ENCODE assay signal across 9 cellular contexts in genomic region chr12:128853321-128854197, GRCh38.
DNase-seq lines count a peak whose midpoint lies in the region; TF ChIP-seq lines count a peak whose summit lies in the region.
"Had no signal": no experiment of that assay in that cellular context is flagged by ENCODE, and none has a peak within 500 bp of the region (broad histone marks: within the 10 kb centered on the region; RNA-seq: fewer than 3 reads in every experiment).

GLT1D1 (plus strand) TSS chr12:128853478; CDS start chr12:128853582, 104 bp downstream.

- peaks cover 38% of the 10 kb centered on the region for H3K27me3 Mint-ChIP-seq in stimulated activated naive CD8-positive, alpha-beta T cell treated with anti-CD3 and anti-CD28 coated beads, Interleukin-15, Interleukin-2, amounts not matched to agents 100 ng/mL and 50 ng/mL, for 24 hours

- POLR2A ChIA-PET in RWPE1 (lab: Yijun Ruan, JAX; ENCODE audit: low non-redundant PET) = no interaction called here

- H3K27ac ChIP-seq in RWPE1 = no peak within 1 kb of the TSS

- CTCF ChIA-PET in RWPE1 (lab: Yijun Ruan, JAX) = no interaction called here

- peak; percentile 66 for DNase-seq in NCI-H748 (lab: John Stamatoyannopoulos, UW; ENCODE audit: unreplicated experiment)
- no peak for DNase-seq in NCI-H748 treated with DMSO at 0.1 percent for 48 hours (lab: John Stamatoyannopoulos, UW)
- peak; percentile 56 for DNase-seq in NCI-H69 (lab: John Stamatoyannopoulos, UW)
- DNase-seq in iPS-NIHi11 (ENCODE audit: low spot score) = peak; percentile 63
- DNase-seq in RWPE1 (ENCODE audit: low spot score) = no peak
- no peak for DNase-seq in kidney tubule cell (ENCODE audit: low spot score)
- no peak for DNase-seq in stimulated activated CD4-positive, alpha-beta T cell treated with anti-CD3 and anti-CD28 coated beads, Interleukin-4, amount 100 ng/mL, for 24 hours
- DNase-seq: NCI-H1436 had no signal

- no peaks in the 10 kb centered on the region for H3K9me3 Mint-ChIP-seq in stimulated activated naive CD8-positive, alpha-beta T cell treated with anti-CD3 and anti-CD28 coated beads, Interleukin-15, Interleukin-2, amounts not matched to agents 100 ng/mL and 50 ng/mL, for 24 hours

- peak within 1 kb of the TSS; percentile 51 for H3K4me3 Mint-ChIP-seq in stimulated activated naive CD8-positive, alpha-beta T cell treated with anti-CD3 and anti-CD28 coated beads, Interleukin-15, Interleukin-2, amounts not matched to agents 100 ng/mL and 50 ng/mL, for 24 hours

- no peaks in the 10 kb centered on the region for H3K36me3 Mint-ChIP-seq in stimulated activated naive CD8-positive, alpha-beta T cell treated with anti-CD3 and anti-CD28 coated beads, Interleukin-15, Interleukin-2, amounts not matched to agents 100 ng/mL and 50 ng/mL, for 24 hours (ENCODE audit: low read depth)

- no peak within 1 kb of the TSS for H3K27ac Mint-ChIP-seq in stimulated activated naive CD8-positive, alpha-beta T cell treated with anti-CD3 and anti-CD28 coated beads, Interleukin-15, Interleukin-2, amounts not matched to agents 100 ng/mL and 50 ng/mL, for 24 hours

- H3K4me1 Mint-ChIP-seq in stimulated activated naive CD8-positive, alpha-beta T cell treated with anti-CD3 and anti-CD28 coated beads, Interleukin-15, Interleukin-2, amounts not matched to agents 100 ng/mL and 50 ng/mL, for 24 hours (ENCODE audit: low read depth) = no peaks in the 10 kb centered on the region

- no peak for TF ChIP-seq CTCF in RWPE1 (conservative IDR thresholded peaks at IDR 0.05; ENCODE audit: low read depth)

Comparison
In these comparisons a context has a peak if more than half of its experiments do, and no peak if none do; other contexts are left out.
1. DNase-seq: peak in NCI-H748 (single experiment), NCI-H69 (single experiment) and iPS-NIHi11 (single experiment); none in NCI-H748 treated with DMSO at 0.1 percent for 48 hours (single experiment), RWPE1 (single experiment), kidney tubule cell (single experiment) and stimulated activated CD4-positive, alpha-beta T cell treated with anti-CD3 and anti-CD28 coated beads, Interleukin-4, amount 100 ng/mL, for 24 hours (single experiment).